ENCODE assay signal across 7 cellular contexts in the genomic region with DNA sequence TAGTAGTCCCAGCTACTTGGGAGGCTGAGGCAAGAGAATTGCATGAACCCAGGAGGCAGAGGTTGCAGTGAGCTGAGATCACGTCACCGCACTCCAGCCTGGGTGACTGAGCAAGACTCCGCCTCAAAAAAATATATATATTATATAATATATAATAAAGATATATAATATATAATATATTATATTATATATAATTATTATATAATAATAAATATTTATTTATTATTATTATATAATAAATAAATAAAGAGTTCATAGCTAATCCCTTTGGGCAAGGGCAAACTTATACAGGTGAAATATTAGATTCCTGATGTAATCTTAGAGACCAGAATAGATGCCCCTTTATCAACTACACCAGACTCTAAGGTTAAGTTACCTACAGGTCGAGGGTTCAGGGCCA.
"Had no signal": no experiment of that assay in that cellular context is flagged by ENCODE, and none has a peak within 500 bp of the region (broad histone marks: within the 10 kb centered on the region; RNA-seq: fewer than 3 reads in every experiment).

No MANE protein-coding gene starts in this region.

- ATAC-seq: HepG2, K562 had no signal

- H3K9ac ChIP-seq: KMS-11 had no signal

- H3K4me3 ChIP-seq: K562 had no signal

- H3K27ac ChIP-seq: HL-60, KMS-11 had no signal

- H3K9me3 Mint-ChIP-seq: IgD-negative memory B cell had no signal

- H3K4me3 Mint-ChIP-seq: IgD-negative memory B cell had no signal

- H3K4me2 ChIP-seq: KMS-11 had no signal

- DNase-seq: KBM-7, KG1 had no signal
